In the genomic region with DNA sequence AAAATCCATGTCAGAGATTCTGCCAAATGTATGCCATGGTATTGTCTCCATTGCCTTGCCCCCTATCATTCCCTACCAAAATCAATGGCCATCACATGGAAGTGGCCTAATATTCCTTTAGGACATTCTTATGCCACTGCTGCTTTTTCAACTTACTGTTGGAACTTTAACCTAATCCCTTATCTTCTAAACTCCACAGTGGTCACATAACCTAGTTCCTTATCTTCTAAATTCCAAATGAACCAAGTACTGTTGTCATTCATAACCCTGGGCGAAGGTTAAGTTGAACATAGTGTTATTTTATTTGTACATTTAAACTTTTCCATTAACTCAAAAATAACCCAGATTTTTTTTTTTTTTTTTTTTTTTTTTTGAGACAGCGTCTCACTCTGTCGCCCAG, we compare ENCODE assay signal across 19 cellular contexts. TPM values are rescaled to one million over a fixed set of nuclear protein-coding genes. Genes with fewer than 3 reads are reported as not detected.
DNase-seq lines count a peak whose midpoint lies in the region; ATAC-seq lines count a peak whose summit lies in the region.
"Had no signal": no experiment of that assay in that cellular context is flagged by ENCODE, and none has a peak within 500 bp of the region (broad histone marks: within the 10 kb centered on the region; RNA-seq: fewer than 3 reads in every experiment).

No MANE protein-coding gene starts in this region.

- H3K23ac ChIP-seq in trophoblast cell (ENCODE audit: low read length): no peak overlapping the region

- no peaks in the 10 kb centered on the region for H3K79me1 ChIP-seq in trophoblast cell (ENCODE audit: low read length)

- no peak overlapping the region for H2AK5ac ChIP-seq in trophoblast cell (ENCODE audit: low read length)

- peaks cover 19% of the 10 kb centered on the region for H3K4me1 Mint-ChIP-seq in activated naive CD8-positive, alpha-beta T cell (ENCODE audit: low read depth)
- H3K4me1 Mint-ChIP-seq in activated naive CD8-positive, alpha-beta T cell treated with anti-CD3 and anti-CD28 coated beads, Interleukin-2, amount 50 U/mL, for 24 hours: peaks cover 11% of the 10 kb centered on the region
- H3K4me1 Mint-ChIP-seq: GM23338 had no signal

- H2BK120ac ChIP-seq in trophoblast cell (ENCODE audit: insufficient read depth, low read length, poor library complexity): no peak overlapping the region

- no peak overlapping the region for H3K9ac ChIP-seq in trophoblast cell (ENCODE audit: low read length)
- H3K9ac ChIP-seq: BLaER1 had no signal

- H3K36me3 Mint-ChIP-seq in activated naive CD8-positive, alpha-beta T cell: peaks cover 7% of the 10 kb centered on the region
- H3K36me3 Mint-ChIP-seq in activated naive CD8-positive, alpha-beta T cell treated with anti-CD3 and anti-CD28 coated beads, Interleukin-2, amount 50 U/mL, for 24 hours (ENCODE audit: low read depth): peaks cover 21% of the 10 kb centered on the region

- no peak overlapping the region for H3K27ac ChIP-seq in trophoblast cell (ENCODE audit: low read depth, low read length)
- H3K27ac ChIP-seq: 22Rv1, A549, BLaER1 had no signal

- no peaks in the 10 kb centered on the region for H3K4me1 ChIP-seq in trophoblast cell (ENCODE audit: control insufficient read depth in 1 of 2, insufficient read depth in 2 of 2, low read length in 2 of 2)
- H3K4me1 ChIP-seq: A549 had no signal

- no peak overlapping the region for H4K91ac ChIP-seq in trophoblast cell (ENCODE audit: low read depth, low read length)

- H3K79me2 ChIP-seq in trophoblast cell (ENCODE audit: control insufficient read depth, insufficient read depth, low read length, poor library complexity): no peaks in the 10 kb centered on the region

- H3K36me3 ChIP-seq in trophoblast cell (ENCODE audit: control insufficient read depth in 1 of 2, insufficient read depth in 2 of 2, low read length in 2 of 2): peaks cover 14 to 17% of the 10 kb centered on the region in 2 experiments

- H4K8ac ChIP-seq in trophoblast cell (ENCODE audit: low read depth, low read length): no peak overlapping the region

- no peak overlapping the region for H3K4me3 ChIP-seq in trophoblast cell (ENCODE audit: low read depth, low read length)
- H3K4me3 ChIP-seq: A549, BLaER1, GM23338 had no signal

- no peak overlapping the region for H3K4me3 Mint-ChIP-seq in activated naive CD8-positive, alpha-beta T cell
- no peak overlapping the region for H3K4me3 Mint-ChIP-seq in activated naive CD8-positive, alpha-beta T cell treated with anti-CD3 and anti-CD28 coated beads, Interleukin-2, amount 50 U/mL, for 24 hours
- H3K4me3 Mint-ChIP-seq: CD14-positive monocyte; CD4-positive, alpha-beta memory T cell; GM23338 had no signal

- peak overlapping the region; percentile 58 for H3K27ac Mint-ChIP-seq in activated naive CD8-positive, alpha-beta T cell
- no peak overlapping the region for H3K27ac Mint-ChIP-seq in activated naive CD8-positive, alpha-beta T cell treated with anti-CD3 and anti-CD28 coated beads, Interleukin-2, amount 50 U/mL, for 24 hours
- H3K27ac Mint-ChIP-seq: CD14-positive monocyte, GM23338, IgD-negative memory B cell had no signal

- H3K4ac ChIP-seq in trophoblast cell (ENCODE audit: low read depth, low read length): no peak overlapping the region

- DNase-seq in activated naive CD8-positive, alpha-beta T cell treated with anti-CD3 and anti-CD28 coated beads, Interleukin-2, amount 50 U/mL, for 24 hours: no peak
- no peak for DNase-seq in left lobe of liver (ENCODE audit: low spot score)
- peak; percentile 4 to 64 for DNase-seq in trophoblast cell
- no peak for DNase-seq in NCI-H2171 (lab: John Stamatoyannopoulos, UW)
- no peak for DNase-seq in SKM-1 treated with dmso at 0.1 percent for 144 hours (lab: John Stamatoyannopoulos, UW; ENCODE audit: unreplicated experiment)
- DNase-seq in G401 (ENCODE audit: low spot score): no peak
- DNase-seq: CD4-positive, alpha-beta memory T cell; DMS 273 treated with DMSO at 0.1 percent for 48 hours; GDM1; HCEC 1CT; KG1 had no signal

- in situ Hi-C loops in G401 (cut with HindIII; ENCODE audit: low sequenced_read_pairs): no loop called here

- no peaks in the 10 kb centered on the region for H3K9me3 ChIP-seq in trophoblast cell (ENCODE audit: insufficient read depth, low read depth, low read length)
- H3K9me3 ChIP-seq: A549 had no signal

- no peak for ATAC-seq in activated naive CD8-positive, alpha-beta T cell treated with anti-CD3 and anti-CD28 coated beads, Interleukin-2, amount 50 U/mL, for 24 hours
- ATAC-seq in left lobe of liver: peak; percentile 80
- ATAC-seq: A549, GM23338 had no signal

- H3K18ac ChIP-seq in trophoblast cell (ENCODE audit: low read length): no peak overlapping the region

- H4K12ac ChIP-seq in trophoblast cell (ENCODE audit: low read depth, low read length): no peak overlapping the region

- no CpG with 5 or more reads among the region's 3 CpGs for WGBS in trophoblast cell (ENCODE audit: extremely low coverage, insufficient coverage, insufficient read length)

- no peak overlapping the region for H3K4me2 ChIP-seq in trophoblast cell (ENCODE audit: low read length)
- H3K4me2 ChIP-seq: A549, BLaER1, GM23338 had no signal

- no peak overlapping the region for H2AFZ ChIP-seq in trophoblast cell (ENCODE audit: insufficient read depth, low read length, poor library complexity)
- H2AFZ ChIP-seq: GM23338 had no signal

- H3K14ac ChIP-seq in trophoblast cell (ENCODE audit: low read length): no peak overlapping the region

- no peaks in the 10 kb centered on the region for H3K27me3 Mint-ChIP-seq in activated naive CD8-positive, alpha-beta T cell
- no peaks in the 10 kb centered on the region for H3K27me3 Mint-ChIP-seq in activated naive CD8-positive, alpha-beta T cell treated with anti-CD3 and anti-CD28 coated beads, Interleukin-2, amount 50 U/mL, for 24 hours
- H3K27me3 Mint-ChIP-seq: CD4-positive, alpha-beta memory T cell; IgD-negative memory B cell had no signal

- no peaks in the 10 kb centered on the region for H3K9me3 Mint-ChIP-seq in activated naive CD8-positive, alpha-beta T cell (ENCODE audit: low read depth)
- H3K9me3 Mint-ChIP-seq in activated naive CD8-positive, alpha-beta T cell treated with anti-CD3 and anti-CD28 coated beads, Interleukin-2, amount 50 U/mL, for 24 hours: no peaks in the 10 kb centered on the region
- H3K9me3 Mint-ChIP-seq: CD4-positive, alpha-beta memory T cell; GM23338; IgD-negative memory B cell had no signal

- H2BK12ac ChIP-seq in trophoblast cell (ENCODE audit: low read length): no peak overlapping the region

- H2BK5ac ChIP-seq in trophoblast cell (ENCODE audit: low read depth, low read length, poor library complexity): no peak overlapping the region

- H3K27me3 ChIP-seq in trophoblast cell (ENCODE audit: insufficient read depth, low read length): no peaks in the 10 kb centered on the region
- H3K27me3 ChIP-seq: BLaER1 had no signal

RNA-seq across cellular contexts. Expression of gene HSF5, which starts 3.6 kb away (rescaled TPM):
- total RNA-seq in left lobe of liver: 0.18 TPM
- polyA plus RNA-seq in trophoblast cell (2013): 0.01 TPM in 1 of 2 replicates, not detected in the other
- total RNA-seq in G401 (2014; rRNA removed; shearing (Covaris generic)): not detected in 2 replicates
- total RNA-seq: HT-29 had no signal
- polyA plus RNA-seq: A549, GM23338 had no signal

RNA-seq across cellular contexts. Expression of gene MTMR4, which starts 29.8 kb away (rescaled TPM):
- total RNA-seq in left lobe of liver: 101 TPM
- polyA plus RNA-seq in trophoblast cell (2013): 36.4 and 37.2 TPM in 2 replicates
- 35.9 and 36.3 TPM in 2 replicates for total RNA-seq in G401 (2014; rRNA removed; shearing (Covaris generic))

Comparison
In these comparisons a context has a peak if more than half of its experiments do, and no peak if none do; other contexts are left out.
1. DNase-seq: peak in trophoblast cell (2 of 2); none in activated naive CD8-positive, alpha-beta T cell treated with anti-CD3 and anti-CD28 coated beads, Interleukin-2, amount 50 U/mL, for 24 hours (single experiment), left lobe of liver (single experiment), NCI-H2171 (single experiment), SKM-1 treated with dmso at 0.1 percent for 144 hours (single experiment) and G401 (single experiment).